In the genomic region with DNA sequence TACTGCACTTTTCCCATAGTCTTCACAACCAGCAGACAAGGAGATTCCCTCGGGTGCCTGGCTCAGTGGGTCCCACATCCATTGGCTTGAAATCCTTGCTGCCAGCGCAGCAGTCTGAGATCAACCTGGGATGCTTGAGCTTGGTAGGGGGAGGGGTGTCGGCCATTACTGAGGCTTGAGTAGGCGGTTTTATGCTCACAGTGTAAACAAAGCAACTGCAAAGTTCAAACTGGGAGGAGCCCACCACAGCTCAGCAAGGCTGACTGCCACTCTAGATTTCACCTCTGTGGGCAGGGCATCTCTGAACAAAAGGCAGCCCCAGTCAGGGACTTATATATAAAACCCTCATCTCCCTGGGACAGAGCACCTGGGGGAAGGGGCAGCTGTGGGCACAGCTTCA, we compare ENCODE assay signal across 15 cellular contexts.
"Had no signal": no experiment of that assay in that cellular context is flagged by ENCODE, and none has a peak within 500 bp of the region (broad histone marks: within the 10 kb centered on the region; RNA-seq: fewer than 3 reads in every experiment).

No MANE protein-coding gene starts in this region.

- ATAC-seq: activated CD8-positive, alpha-beta T cell treated with anti-CD3 and anti-CD28 coated beads, Interleukin-2, amount 10 ng/mL, durations not matched to agents 7 days and 5 days; psoas muscle; stimulated activated naive B cell treated with anti-CD40 and anti-IgM and Interleukin-4, amounts not matched to agents 10 μg/mL and 1 μg/mL and 100 μg/mL, for 72 hours; upper lobe of right lung had no signal

- H3K36me3 ChIP-seq: left ventricle myocardium inferior, ovary, right lobe of liver, thoracic aorta, upper lobe of right lung had no signal

- H3K27me3 ChIP-seq: ovary, right lobe of liver, upper lobe of right lung had no signal

- H3K4me1 ChIP-seq: right lobe of liver, upper lobe of right lung had no signal

- DNase-seq: activated CD4-positive, alpha-beta T cell treated with anti-CD3 and anti-CD28 coated beads, Interleukin-2, amount 10 ng/mL, durations not matched to agents 24 days and 14 days; activated CD8-positive, alpha-beta T cell treated with anti-CD3 and anti-CD28 coated beads, Interleukin-2, amount 10 ng/mL, durations not matched to agents 7 days and 5 days; activated naive CD4-positive, alpha-beta T cell treated with Interleukin-2 at 50 U/mL for 16 hours; activated T-cell treated with anti-CD3 and anti-CD28 coated beads, Interleukin-2, amount 50 U/mL, for 24 hours; caudate nucleus; kidney; left ventricle myocardium inferior; naive B cell; ovary; psoas muscle; right lobe of liver; stimulated activated naive B cell treated with anti-CD40 and anti-IgM and Interleukin-4, amounts not matched to agents 10 μg/mL and 1 μg/mL and 100 μg/mL, for 72 hours; upper lobe of right lung had no signal

- H3K9me3 ChIP-seq: ovary, psoas muscle, right lobe of liver, thoracic aorta, upper lobe of right lung had no signal

- H3K4me3 ChIP-seq: left ventricle myocardium inferior, ovary, psoas muscle, right lobe of liver, smooth muscle cell, thoracic aorta, upper lobe of right lung had no signal

- H3K27ac ChIP-seq: left ventricle myocardium inferior, ovary, psoas muscle, right lobe of liver, thoracic aorta, upper lobe of right lung had no signal
